1 cellular context compared by ENCODE assay signal in the genomic region with DNA sequence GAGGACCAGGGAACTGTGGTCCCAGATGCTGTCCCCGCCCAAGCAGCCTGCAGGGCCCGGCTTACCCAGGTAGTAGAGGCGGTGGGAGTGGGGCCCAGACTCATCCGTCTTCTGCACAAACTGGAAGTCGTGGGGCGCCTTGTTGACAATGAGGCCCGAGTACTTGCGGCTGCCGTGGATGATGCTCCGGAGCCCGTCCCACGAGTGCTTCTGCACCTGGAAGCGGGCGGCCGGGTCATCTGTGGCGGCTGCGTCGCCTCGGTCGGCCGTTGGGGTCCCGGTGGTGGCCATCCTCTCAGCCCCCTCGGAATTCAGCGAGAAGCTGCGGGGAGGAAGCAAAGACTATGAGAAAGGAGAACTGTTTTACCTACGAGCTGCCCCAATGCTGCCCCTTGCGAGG.
TF ChIP-seq lines count a peak whose summit lies in the region.

No MANE protein-coding gene starts in this region.

TF ChIP-seq in endothelial cell of umbilical vein, 7 proteins besides CTCF, POLR2A, EP300 and RAD21 (continued from another document):
- TF ChIP-seq JUN (IDR thresholded peaks at IDR 0.05; ENCODE audit: borderline replicate concordance, insufficient read depth, insufficient read length, low read depth) (no peak), MAX (IDR thresholded peaks at IDR 0.05; ENCODE audit: insufficient read depth, insufficient read length) (no peak), POLR2AphosphoS5 (IDR thresholded peaks at IDR 0.05; ENCODE audit: insufficient read depth, low read depth, low read length) (no peak), GATA2 (IDR thresholded peaks at IDR 0.05; ENCODE audit: insufficient read depth, insufficient read length, low read depth, low read length) (no peak), FOS (IDR thresholded peaks at IDR 0.05; ENCODE audit: borderline replicate concordance, insufficient read depth, low read length) (no peak)
